38 cellular contexts compared by ENCODE assay signal in genomic region chr4:5420266-5420665, GRCh38.
"Had no signal": no experiment of that assay in that cellular context is flagged by ENCODE, and none has a peak within 500 bp of the region (broad histone marks: within the 10 kb centered on the region; RNA-seq: fewer than 3 reads in every experiment).

No MANE protein-coding gene starts in this region.

- H3K4me3 ChIP-seq: ascending aorta, cardiac muscle cell had no signal

- H3K36me3 ChIP-seq: ascending aorta, cardiac muscle cell had no signal

- H3K4me3 Mint-ChIP-seq: activated CD4-positive, alpha-beta memory T cell treated with anti-CD3 and anti-CD28 coated beads, Interleukin-2, amount 10 ng/mL, durations not matched to agents 7 days and 5 days; activated CD4-positive, alpha-beta T cell treated with anti-CD3 and anti-CD28 coated beads for 36 hours; activated CD4-positive, alpha-beta T cell treated with anti-CD3 and anti-CD28 coated beads, Interleukin-2, amount 10 ng/mL, durations not matched to agents 7 days and 5 days; activated CD8-positive, alpha-beta memory T cell treated with anti-CD3 and anti-CD28 coated beads, Interleukin-2, amount 10 ng/mL, durations not matched to agents 7 days and 5 days; activated CD8-positive, alpha-beta T cell treated with anti-CD3 and anti-CD28 coated beads, Interleukin-2, amount 10 ng/mL, durations not matched to agents 7 days and 5 days; activated naive CD4-positive, alpha-beta T cell treated with anti-CD3 and anti-CD28 coated beads, Interleukin-2, amount 10 ng/mL, durations not matched to agents 7 days and 5 days; activated naive CD4-positive, alpha-beta T cell treated with anti-CD3 and anti-CD28 coated beads, Interleukin-2, amount 50 U/mL, for 24 hours; activated naive CD8-positive, alpha-beta T cell; activated naive CD8-positive, alpha-beta T cell treated with anti-CD3 and anti-CD28 coated beads, Interleukin-2, amount 10 ng/mL, durations not matched to agents 7 days and 5 days; activated naive CD8-positive, alpha-beta T cell treated with anti-CD3 and anti-CD28 coated beads, Interleukin-2, amount 50 U/mL, for 24 hours; activated T-cell treated with anti-CD3 and anti-CD28 coated beads, Interleukin-2, amount 50 U/mL, for 24 hours; brain; central memory CD8-positive, alpha-beta T cell; T-helper 1 cell treated with Interleukin-12 subunit alpha and Interleukin-12 subunit beta and Interleukin-4 antibody, amounts not matched to agents 30 μg/mL and 1 μg/mL, for 36 hours; T-helper 2 cell treated with Interferon-gamma antibody and Interleukin-4, amounts not matched to agents 5 μg/mL and 100 μg/mL, for 36 hours; WTC11 had no signal

- H3K9me3 Mint-ChIP-seq: activated CD4-positive, alpha-beta T cell treated with anti-CD3 and anti-CD28 coated beads, Interleukin-2, amount 10 ng/mL, durations not matched to agents 7 days and 5 days; activated T-helper 2 cell treated with anti-CD3 and anti-CD28 coated beads, Interferon-gamma antibody, Interleukin-2, Interleukin-4, amounts not matched to agents 10 μg/mL and 5 μg/mL and 100 μg/mL, durations not matched to agents 14 hours and 24 hours and 36 hours had no signal

- H3K36me3 Mint-ChIP-seq: activated CD8-positive, alpha-beta memory T cell treated with anti-CD3 and anti-CD28 coated beads, Interleukin-2, amount 10 ng/mL, durations not matched to agents 7 days and 5 days; activated naive CD4-positive, alpha-beta T cell treated with anti-CD3 and anti-CD28 coated beads, Interleukin-2, amount 10 ng/mL, durations not matched to agents 7 days and 5 days; activated naive CD4-positive, alpha-beta T cell treated with anti-CD3 and anti-CD28 coated beads, Interleukin-2, amount 50 U/mL, for 24 hours; activated naive CD8-positive, alpha-beta T cell; activated naive CD8-positive, alpha-beta T cell treated with anti-CD3 and anti-CD28 coated beads, Interleukin-2, amount 10 ng/mL, durations not matched to agents 7 days and 5 days had no signal

- H3K4me1 Mint-ChIP-seq: activated CD4-positive, alpha-beta memory T cell treated with anti-CD3 and anti-CD28 coated beads, Interleukin-2, amount 10 ng/mL, durations not matched to agents 7 days and 5 days; activated CD4-positive, alpha-beta T cell treated with anti-CD3 and anti-CD28 coated beads for 36 hours; activated CD4-positive, alpha-beta T cell treated with anti-CD3 and anti-CD28 coated beads, Interleukin-2, amount 10 ng/mL, durations not matched to agents 7 days and 5 days; activated CD8-positive, alpha-beta memory T cell treated with anti-CD3 and anti-CD28 coated beads, Interleukin-2, amount 10 ng/mL, durations not matched to agents 7 days and 5 days; activated naive CD4-positive, alpha-beta T cell treated with anti-CD3 and anti-CD28 coated beads, Interleukin-2, amount 10 ng/mL, durations not matched to agents 7 days and 5 days; activated naive CD4-positive, alpha-beta T cell treated with anti-CD3 and anti-CD28 coated beads, Interleukin-2, amount 50 U/mL, for 24 hours; activated naive CD8-positive, alpha-beta T cell treated with anti-CD3 and anti-CD28 coated beads, Interleukin-2, amount 10 ng/mL, durations not matched to agents 7 days and 5 days; activated naive CD8-positive, alpha-beta T cell treated with anti-CD3 and anti-CD28 coated beads, Interleukin-2, amount 50 U/mL, for 24 hours; central memory CD8-positive, alpha-beta T cell; WTC11 had no signal

- H3K27me3 Mint-ChIP-seq: activated CD4-positive, alpha-beta memory T cell treated with anti-CD3 and anti-CD28 coated beads, Interleukin-2, amount 10 ng/mL, durations not matched to agents 7 days and 5 days; activated CD4-positive, alpha-beta T cell treated with anti-CD3 and anti-CD28 coated beads for 36 hours; activated CD4-positive, alpha-beta T cell treated with anti-CD3 and anti-CD28 coated beads, Interleukin-2, amount 10 ng/mL, durations not matched to agents 7 days and 5 days; activated CD8-positive, alpha-beta memory T cell treated with anti-CD3 and anti-CD28 coated beads, Interleukin-2, amount 10 ng/mL, durations not matched to agents 7 days and 5 days; activated naive CD4-positive, alpha-beta T cell treated with anti-CD3 and anti-CD28 coated beads, Interleukin-2, amount 10 ng/mL, durations not matched to agents 7 days and 5 days; activated naive CD8-positive, alpha-beta T cell treated with anti-CD3 and anti-CD28 coated beads, Interleukin-2, amount 10 ng/mL, durations not matched to agents 7 days and 5 days; activated naive CD8-positive, alpha-beta T cell treated with anti-CD3 and anti-CD28 coated beads, Interleukin-2, amount 50 U/mL, for 24 hours; activated T-cell treated with anti-CD3 and anti-CD28 coated beads, Interleukin-2, amount 50 U/mL, for 24 hours had no signal

- H3K27me3 ChIP-seq: ascending aorta, cardiac muscle cell had no signal

- H3K27ac Mint-ChIP-seq: activated CD4-positive, alpha-beta memory T cell treated with anti-CD3 and anti-CD28 coated beads, Interleukin-2, amount 10 ng/mL, durations not matched to agents 7 days and 5 days; activated CD4-positive, alpha-beta T cell treated with anti-CD3 and anti-CD28 coated beads for 36 hours; activated CD4-positive, alpha-beta T cell treated with anti-CD3 and anti-CD28 coated beads, Interleukin-2, amount 10 ng/mL, durations not matched to agents 7 days and 5 days; activated CD8-positive, alpha-beta memory T cell treated with anti-CD3 and anti-CD28 coated beads, Interleukin-2, amount 10 ng/mL, durations not matched to agents 7 days and 5 days; activated CD8-positive, alpha-beta T cell treated with anti-CD3 and anti-CD28 coated beads, Interleukin-2, amount 10 ng/mL, durations not matched to agents 7 days and 5 days; activated naive CD4-positive, alpha-beta T cell treated with anti-CD3 and anti-CD28 coated beads, Interleukin-2, amount 10 ng/mL, durations not matched to agents 7 days and 5 days; activated naive CD4-positive, alpha-beta T cell treated with anti-CD3 and anti-CD28 coated beads, Interleukin-2, amount 50 U/mL, for 24 hours; activated naive CD8-positive, alpha-beta T cell; activated naive CD8-positive, alpha-beta T cell treated with anti-CD3 and anti-CD28 coated beads, Interleukin-2, amount 10 ng/mL, durations not matched to agents 7 days and 5 days; activated naive CD8-positive, alpha-beta T cell treated with anti-CD3 and anti-CD28 coated beads, Interleukin-2, amount 50 U/mL, for 24 hours; activated T-cell treated with anti-CD3 and anti-CD28 coated beads, Interleukin-2, amount 50 U/mL, for 24 hours; activated T-helper 2 cell treated with anti-CD3 and anti-CD28 coated beads, Interferon-gamma antibody, Interleukin-2, Interleukin-4, amounts not matched to agents 10 μg/mL and 5 μg/mL and 100 μg/mL, durations not matched to agents 14 hours and 24 hours and 36 hours; brain; T-helper 1 cell treated with Interleukin-12 subunit alpha and Interleukin-12 subunit beta and Interleukin-4 antibody, amounts not matched to agents 30 μg/mL and 1 μg/mL, for 36 hours; T-helper 2 cell treated with Interferon-gamma antibody and Interleukin-4, amounts not matched to agents 5 μg/mL and 100 μg/mL, for 36 hours; WTC11 had no signal

- ATAC-seq: activated CD4-positive, alpha-beta T cell treated with anti-CD3 and anti-CD28 coated beads for 36 hours; activated CD4-positive, CD25-positive, alpha-beta regulatory T cell treated with anti-CD3 and anti-CD28 coated beads, Interleukin-2, amount 50 U/mL, for 24 hours; activated CD8-positive, alpha-beta memory T cell treated with anti-CD3 and anti-CD28 coated beads, Interleukin-2, amount 10 ng/mL, durations not matched to agents 7 days and 5 days; activated CD8-positive, alpha-beta T cell treated with anti-CD3 and anti-CD28 coated beads, Interleukin-2, amount 10 ng/mL, durations not matched to agents 7 days and 5 days; activated naive CD8-positive, alpha-beta T cell treated with anti-CD3 and anti-CD28 coated beads, Interleukin-2, amount 50 U/mL, for 24 hours; WTC11 had no signal

- H3K4me1 ChIP-seq: ascending aorta had no signal

- DNase-seq: activated CD4-positive, alpha-beta memory T cell treated with anti-CD3 and anti-CD28 coated beads, Interleukin-2, amount 10 ng/mL, durations not matched to agents 7 days and 5 days; activated CD4-positive, alpha-beta T cell treated with anti-CD3 and anti-CD28 coated beads for 1 hour; activated CD4-positive, alpha-beta T cell treated with anti-CD3 and anti-CD28 coated beads for 36 hours; activated CD4-positive, alpha-beta T cell treated with anti-CD3 and anti-CD28 coated beads for 48 hours; activated CD4-positive, alpha-beta T cell treated with anti-CD3 and anti-CD28 coated beads, Interleukin-2, amount 10 ng/mL, durations not matched to agents 7 days and 5 days; activated CD4-positive, alpha-beta T cell treated with anti-CD3 and anti-CD28 coated beads, Interleukin-2, amount 50 U/mL, for 48 hours; activated CD4-positive, CD25-positive, alpha-beta regulatory T cell; activated CD8-positive, alpha-beta memory T cell treated with anti-CD3 and anti-CD28 coated beads for 24 hours; activated CD8-positive, alpha-beta memory T cell treated with anti-CD3 and anti-CD28 coated beads, Interleukin-2, amount 10 ng/mL, durations not matched to agents 7 days and 5 days; activated CD8-positive, alpha-beta memory T cell treated with anti-CD3 and anti-CD28 coated beads, Interleukin-2, amount 50 U/mL, for 48 hours; activated CD8-positive, alpha-beta T cell treated with anti-CD3 and anti-CD28 coated beads, Interleukin-2, amount 10 ng/mL, durations not matched to agents 7 days and 5 days; activated effector memory CD4-positive, alpha-beta T cell treated with Interleukin-2 at 50 U/mL for 16 hours; activated gamma-delta T cell; activated naive CD4-positive, alpha-beta T cell treated with anti-CD3 and anti-CD28 coated beads, Interleukin-2, amount 10 ng/mL, durations not matched to agents 7 days and 5 days; activated naive CD4-positive, alpha-beta T cell treated with Interleukin-2 at 50 U/mL for 16 hours; activated naive CD8-positive, alpha-beta T cell treated with anti-CD3 and anti-CD28 coated beads, Interleukin-2, amount 10 ng/mL, durations not matched to agents 7 days and 5 days; activated naive CD8-positive, alpha-beta T cell treated with anti-CD3 and anti-CD28 coated beads, Interleukin-2, amount 50 U/mL, for 24 hours; activated T-cell treated with anti-CD3 and anti-CD28 coated beads, Interleukin-2, amount 50 U/mL, for 24 hours; activated T-cell treated with anti-CD3 and anti-CD28 coated beads, Interleukin-2, amount 50 U/mL, for 48 hours; amygdala; anterior cingulate cortex; caudate nucleus; cerebellar nuclear complex; T-helper 1 cell; T-helper 2 cell; T-helper 9 cell had no signal

- H3K27ac ChIP-seq: ascending aorta, cardiac muscle cell, VCaP had no signal
